Comparison of ENCODE assay signal across 9 cellular contexts in the genomic region with DNA sequence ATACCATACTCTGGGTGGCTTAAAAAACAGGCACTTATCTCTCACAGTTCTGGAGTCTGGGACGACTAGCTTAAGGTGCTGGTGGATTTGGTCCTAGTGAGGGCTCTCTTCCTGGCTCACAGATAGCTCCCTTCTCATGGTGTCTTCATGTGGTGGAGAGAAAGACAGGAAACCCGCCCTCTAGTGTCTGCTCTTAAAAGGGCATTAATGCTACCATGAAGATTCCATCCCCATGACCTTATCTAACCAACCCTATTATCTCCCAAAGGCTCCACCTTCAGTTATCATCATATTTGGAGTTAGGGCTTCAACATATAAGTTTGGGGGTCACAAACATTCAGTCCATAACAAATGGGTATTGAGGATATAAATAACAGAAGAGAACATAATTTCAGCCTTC.
A peak's percentile ranks its signal among the peaks of the same experiment; 100 is the strongest.
DNase-seq lines count a peak whose midpoint lies in the region; ATAC-seq, FAIRE-seq and TF ChIP-seq lines count a peak whose summit lies in the region.
"Had no signal": no experiment of that assay in that cellular context is flagged by ENCODE, and none has a peak within 500 bp of the region (broad histone marks: within the 10 kb centered on the region; RNA-seq: fewer than 3 reads in every experiment).

No MANE protein-coding gene starts in this region.

- ATAC-seq in heart right ventricle (peak in 1 of 8 donors; percentile 31), left cardiac atrium (no peak), GM12878 (peak; percentile 83)

- H3K9ac ChIP-seq in GM12878 (ENCODE audit: control insufficient read depth, insufficient read depth, low read length) (no peak overlapping the region), trophoblast cell (ENCODE audit: low read length) (no peak overlapping the region)

- TF ChIP-seq EP300 in GM12878 (IDR thresholded peaks at IDR 0.05; ENCODE audit: borderline replicate concordance in 1 of 2, control insufficient read depth in 1 of 2, low read depth in 2 of 2, low read length in 2 of 2): no peak

- intact Hi-C loops in heart right ventricle (cut with DNase I): no loop called here
- intact Hi-C loops in left cardiac atrium (cut with DNase I): no loop called here
- intact Hi-C loops in GM12878 (cut with micrococcal nuclease; ENCODE audit: unreplicated experiment): loop anchor here (1.0 kb wide), 1 partner anchor 209 kb away; no protein-coding TSS in a partner anchor

- H3K4me2 ChIP-seq in GM12878 (ENCODE audit: control insufficient read depth, insufficient read depth) (no peak overlapping the region), trophoblast cell (ENCODE audit: low read length) (no peak overlapping the region)

- H3K27me3 ChIP-seq in heart right ventricle (no peaks in the 10 kb centered on the region), GM12878 (replicated peaks in 1 of 2; ENCODE audit: control insufficient read depth in 2 of 2, insufficient read depth in 2 of 2, low read length in 1 of 2) (no peaks in the 10 kb centered on the region), trophoblast cell (ENCODE audit: insufficient read depth, low read length) (no peaks in the 10 kb centered on the region)

- no peak overlapping the region for H3K4ac ChIP-seq in trophoblast cell (ENCODE audit: low read depth, low read length)

- in situ Hi-C loops in GM12878 (cut with MboI): loop anchor here (10.0 kb wide), 1 partner anchor 205 kb away; no protein-coding TSS in a partner anchor

- TF ChIP-seq POLR2A in GM12878 (IDR thresholded peaks at IDR 0.05; ENCODE audit: low read depth, low read length): no peak

- no peak overlapping the region for H4K12ac ChIP-seq in trophoblast cell (ENCODE audit: low read depth, low read length)

- SMC1A ChIA-PET in GM12878 (lab: Charles Lee; ENCODE audit: uncharacterized antibody, unreplicated experiment): interaction anchor here (0.5 to 1.5 kb wide), 3 partner anchors 26 to 209 kb away, joined by 3 to 11 read pairs (median 3); no protein-coding TSS in a partner anchor

- H3K4me1 ChIP-seq in heart right ventricle (no peaks in the 10 kb centered on the region), GM12878 (ENCODE audit: control insufficient read depth, insufficient read depth, low read length) (no peaks in the 10 kb centered on the region), trophoblast cell (ENCODE audit: control insufficient read depth in 1 of 2, insufficient read depth in 2 of 2, low read length in 2 of 2) (no peaks in the 10 kb centered on the region)

- H2BK120ac ChIP-seq in trophoblast cell (ENCODE audit: insufficient read depth, low read length, poor library complexity): no peak overlapping the region

- no peaks in the 10 kb centered on the region for H3K9me3 ChIP-seq in heart right ventricle
- no peaks in the 10 kb centered on the region for H3K9me3 ChIP-seq in GM12878 (replicated peaks; ENCODE audit: control insufficient read depth, insufficient read depth, low read length)
- H3K9me3 ChIP-seq in trophoblast cell (ENCODE audit: insufficient read depth, low read depth, low read length): no peaks in the 10 kb centered on the region

- H3K23ac ChIP-seq in trophoblast cell (ENCODE audit: low read length): no peak overlapping the region

- H4K8ac ChIP-seq in trophoblast cell (ENCODE audit: low read depth, low read length): no peak overlapping the region

- H2AK5ac ChIP-seq in trophoblast cell (ENCODE audit: low read length): no peak overlapping the region

- DNase-seq in heart right ventricle (no peak), left cardiac atrium (no peak), HuH-7 (ENCODE audit: low spot score) (peak; percentile 3), GM12878 (ENCODE audit: low read depth, low spot score) (no peak), trophoblast cell (peak; percentile 14 to 70), DMS79 (lab: John Stamatoyannopoulos, UW) (no peak), cortex of kidney (lab: John Stamatoyannopoulos, UW) (no peak), NCI-H187 (lab: John Stamatoyannopoulos, UW) (no peak)

- no peaks in the 10 kb centered on the region for H3K36me3 ChIP-seq in heart right ventricle
- H3K36me3 ChIP-seq in GM12878 (ENCODE audit: control insufficient read depth in 2 of 2, insufficient read depth in 2 of 2, low read length in 1 of 2): no peaks in the 10 kb centered on the region
- H3K36me3 ChIP-seq in trophoblast cell (ENCODE audit: control insufficient read depth in 1 of 2, insufficient read depth in 2 of 2, low read length in 2 of 2): no peaks in the 10 kb centered on the region

- no peaks in the 10 kb centered on the region for H4K20me1 ChIP-seq in GM12878 (ENCODE audit: control insufficient read depth, insufficient read depth)

- peak; percentile 38 for TF ChIP-seq RAD21 in GM12878 (IDR thresholded peaks at IDR 0.05; ENCODE audit: insufficient read depth, low read depth, low read length)

- no peak overlapping the region for H3K18ac ChIP-seq in trophoblast cell (ENCODE audit: low read length)

- H2BK5ac ChIP-seq in trophoblast cell (ENCODE audit: low read depth, low read length, poor library complexity): no peak overlapping the region

- peak in 8 of 9 donors; percentile 10 to 50 (median 34) for TF ChIP-seq CTCF in heart right ventricle (IDR thresholded peaks at IDR 0.05)
- TF ChIP-seq CTCF in GM12878 (IDR thresholded peaks at IDR 0.05 in 2 of 3, conservative IDR thresholded peaks at IDR 0.05 in 1 of 3; ENCODE audit: control insufficient read depth in 2 of 3, extremely low read depth in 1 of 3, insufficient read depth in 1 of 3, low read depth in 3 of 3, low read length in 3 of 3): peak; percentile 51 to 55 (median 54)

- RAD21 ChIA-PET in GM12878 (lab: Charles Lee; ENCODE audit: unreplicated experiment): interaction anchor here (0.7 to 1.1 kb wide), 2 partner anchors 15 to 209 kb away, joined by 4 to 9 read pairs; no protein-coding TSS in a partner anchor

- FAIRE-seq in GM12878 (lab: Jason Lieb, UNC): no peak
- FAIRE-seq: G401.6 had no signal

- POLR2A ChIA-PET in GM12878 (lab: Charles Lee): no interaction called here

- 14 to 18% methylated on average over 2 of the region's 2 CpGs for WGBS in heart right ventricle, 2 donors
- 0% methylated on average over 2 of the region's 2 CpGs for WGBS in GM12878 (ENCODE audit: insufficient coverage, insufficient replicate concordance, low lambda C conversion rate, missing lambda C conversion rate)
- WGBS in trophoblast cell (ENCODE audit: extremely low coverage, insufficient coverage, insufficient read length): no CpG with 5 or more reads among the region's 2 CpGs

- no peak overlapping the region for H3K14ac ChIP-seq in trophoblast cell (ENCODE audit: low read length)

- H3K4me3 ChIP-seq in heart right ventricle: no peak overlapping the region
- no peak overlapping the region for H3K4me3 ChIP-seq in GM12878
- H3K4me3 ChIP-seq in trophoblast cell (ENCODE audit: low read depth, low read length): no peak overlapping the region

- CTCF ChIA-PET in GM12878 (lab: Yijun Ruan, JAX): interaction anchor here (0.7 to 2.9 kb wide), 10 partner anchors 8 to 209 kb away, joined by 3 to 36 read pairs (median 4); no protein-coding TSS in a partner anchor

- H4K91ac ChIP-seq in trophoblast cell (ENCODE audit: low read depth, low read length): no peak overlapping the region

- BruUV-seq in GM12878 (replicated peaks; lab: Mats Ljungman, UMichigan): no TSS peak

- no peaks in the 10 kb centered on the region for H3K79me2 ChIP-seq in GM12878 (ENCODE audit: control insufficient read depth, insufficient read depth, low read length)
- H3K79me2 ChIP-seq in trophoblast cell (ENCODE audit: control insufficient read depth, insufficient read depth, low read length, poor library complexity): no peaks in the 10 kb centered on the region

- H2AFZ ChIP-seq in GM12878 (ENCODE audit: control insufficient read depth, low read depth, low read length) (no peak overlapping the region), trophoblast cell (ENCODE audit: insufficient read depth, low read length, poor library complexity) (no peak overlapping the region)

- H2BK12ac ChIP-seq in trophoblast cell (ENCODE audit: low read length): no peak overlapping the region

- H3K27ac ChIP-seq in heart right ventricle (no peak overlapping the region), GM12878 (ENCODE audit: control insufficient read depth, insufficient read depth) (no peak overlapping the region), trophoblast cell (ENCODE audit: low read depth, low read length) (no peak overlapping the region)

- no peaks in the 10 kb centered on the region for H3K79me1 ChIP-seq in trophoblast cell (ENCODE audit: low read length)

TF ChIP-seq in GM12878, 131 proteins besides CTCF, POLR2A, EP300 and RAD21:
- peak; percentile 38; the same call in 1 of the 2 replicates for TF ChIP-seq SMC3 (IDR thresholded peaks at IDR 0.05; ENCODE audit: borderline replicate concordance, low read length)
- TF ChIP-seq, protein P1, sequence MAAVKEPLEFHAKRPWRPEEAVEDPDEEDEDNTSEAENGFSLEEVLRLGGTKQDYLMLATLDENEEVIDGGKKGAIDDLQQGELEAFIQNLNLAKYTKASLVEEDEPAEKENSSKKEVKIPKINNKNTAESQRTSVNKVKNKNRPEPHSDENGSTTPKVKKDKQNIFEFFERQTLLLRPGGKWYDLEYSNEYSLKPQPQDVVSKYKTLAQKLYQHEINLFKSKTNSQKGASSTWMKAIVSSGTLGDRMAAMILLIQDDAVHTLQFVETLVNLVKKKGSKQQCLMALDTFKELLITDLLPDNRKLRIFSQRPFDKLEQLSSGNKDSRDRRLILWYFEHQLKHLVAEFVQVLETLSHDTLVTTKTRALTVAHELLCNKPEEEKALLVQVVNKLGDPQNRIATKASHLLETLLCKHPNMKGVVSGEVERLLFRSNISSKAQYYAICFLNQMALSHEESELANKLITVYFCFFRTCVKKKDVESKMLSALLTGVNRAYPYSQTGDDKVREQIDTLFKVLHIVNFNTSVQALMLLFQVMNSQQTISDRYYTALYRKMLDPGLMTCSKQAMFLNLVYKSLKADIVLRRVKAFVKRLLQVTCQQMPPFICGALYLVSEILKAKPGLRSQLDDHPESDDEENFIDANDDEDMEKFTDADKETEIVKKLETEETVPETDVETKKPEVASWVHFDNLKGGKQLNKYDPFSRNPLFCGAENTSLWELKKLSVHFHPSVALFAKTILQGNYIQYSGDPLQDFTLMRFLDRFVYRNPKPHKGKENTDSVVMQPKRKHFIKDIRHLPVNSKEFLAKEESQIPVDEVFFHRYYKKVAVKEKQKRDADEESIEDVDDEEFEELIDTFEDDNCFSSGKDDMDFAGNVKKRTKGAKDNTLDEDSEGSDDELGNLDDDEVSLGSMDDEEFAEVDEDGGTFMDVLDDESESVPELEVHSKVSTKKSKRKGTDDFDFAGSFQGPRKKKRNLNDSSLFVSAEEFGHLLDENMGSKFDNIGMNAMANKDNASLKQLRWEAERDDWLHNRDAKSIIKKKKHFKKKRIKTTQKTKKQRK (IDR thresholded peaks at IDR 0.05; ENCODE audit: low read depth, low read length): no peak
TF ChIP-seq in GM12878: peak in this region for 1.

Comparison
In these comparisons a context has a peak if more than half of its experiments do, and no peak if none do; other contexts are left out.
1. DNase-seq: peak in HuH-7 (single experiment) and trophoblast cell (2 of 2); none in heart right ventricle (0 of 2), left cardiac atrium (single experiment), GM12878 (single experiment), DMS79 (single experiment), cortex of kidney (single experiment) and NCI-H187 (0 of 2).